9 cellular contexts compared by ENCODE assay signal in genomic region chr1:156805766-156806511, GRCh38. TPM values are rescaled to one million over a fixed set of nuclear protein-coding genes. Genes with fewer than 3 reads are reported as not detected.
DNase-seq lines count a peak whose midpoint lies in the region; TF ChIP-seq lines count a peak whose summit lies in the region.
"Had no signal": no experiment of that assay in that cellular context is flagged by ENCODE, and none has a peak within 500 bp of the region (broad histone marks: within the 10 kb centered on the region; RNA-seq: fewer than 3 reads in every experiment).

No MANE protein-coding gene starts in this region.

- TF ChIP-seq CTCF in fibroblast of the aortic adventitia (IDR thresholded peaks at IDR 0.05; ENCODE audit: insufficient read depth, low read length) (no peak), uterus (IDR thresholded peaks at IDR 0.05) (no peak), CD14-positive monocyte (IDR thresholded peaks at IDR 0.05) (no peak)

- H3K9me3 ChIP-seq in uterus: no peaks in the 10 kb centered on the region
- H3K9me3 ChIP-seq: thoracic aorta had no signal

- intact Hi-C loops in uterus (cut with DNase I; ENCODE audit: low total_unique reads) (no loop called here), CD14-positive monocyte (cut with micrococcal nuclease) (no loop called here)

- no peaks in the 10 kb centered on the region for H3K36me3 ChIP-seq in uterus
- H3K36me3 ChIP-seq: thoracic aorta had no signal

- H3K27me3 Mint-ChIP-seq in activated naive CD4-positive, alpha-beta T cell treated with anti-CD3 and anti-CD28 coated beads, Interleukin-2, amount 50 U/mL, for 24 hours: no peaks in the 10 kb centered on the region
- peaks cover 5 to 6% (median 6%) of the 10 kb centered on the region in 3 donors for H3K27me3 Mint-ChIP-seq in CD14-positive monocyte (ENCODE audit: low read depth in 3 of 3)

- H3K27ac ChIP-seq in uterus (peak overlapping the region; percentile 66 to 84), substantia nigra (ENCODE audit: low read depth, low read length, poor library complexity, severe bottlenecking) (no peak overlapping the region)
- H3K27ac ChIP-seq: thoracic aorta had no signal

- no peak overlapping the region for H3K4me3 Mint-ChIP-seq in activated naive CD4-positive, alpha-beta T cell treated with anti-CD3 and anti-CD28 coated beads, Interleukin-2, amount 50 U/mL, for 24 hours
- no peak overlapping the region for H3K4me3 Mint-ChIP-seq in CD14-positive monocyte

- H3K36me3 Mint-ChIP-seq in activated naive CD4-positive, alpha-beta T cell treated with anti-CD3 and anti-CD28 coated beads, Interleukin-2, amount 50 U/mL, for 24 hours: peaks cover 14% of the 10 kb centered on the region
- peaks cover 11 to 20% of the 10 kb centered on the region in 2 donors for H3K36me3 Mint-ChIP-seq in CD14-positive monocyte

- H3K4me3 ChIP-seq in fibroblast of the aortic adventitia (ENCODE audit: low read depth, low read length) (no peak overlapping the region), uterus (no peak overlapping the region)
- H3K4me3 ChIP-seq: thoracic aorta had no signal

- H3K27me3 ChIP-seq in uterus: no peaks in the 10 kb centered on the region

- peaks cover 29% of the 10 kb centered on the region for H3K4me1 Mint-ChIP-seq in activated naive CD4-positive, alpha-beta T cell treated with anti-CD3 and anti-CD28 coated beads, Interleukin-2, amount 50 U/mL, for 24 hours
- peaks cover 21% of the 10 kb centered on the region for H3K4me1 Mint-ChIP-seq in CD14-positive monocyte

- peaks cover 4 to 20% of the 10 kb centered on the region in 2 donors for H3K4me1 ChIP-seq in uterus

- H3K9me3 Mint-ChIP-seq in activated naive CD4-positive, alpha-beta T cell treated with anti-CD3 and anti-CD28 coated beads, Interleukin-2, amount 50 U/mL, for 24 hours: no peaks in the 10 kb centered on the region
- no peaks in the 10 kb centered on the region for H3K9me3 Mint-ChIP-seq in CD14-positive monocyte

- TF ChIP-seq POLR2A in uterus (IDR thresholded peaks at IDR 0.05): no peak

- DNase-seq in activated naive CD4-positive, alpha-beta T cell treated with anti-CD3 and anti-CD28 coated beads, Interleukin-2, amount 50 U/mL, for 16 hours: no peak
- peak; percentile 96 for DNase-seq in fibroblast of the aortic adventitia (ENCODE audit: low read depth)
- DNase-seq in uterus: peak; percentile 83 to 90
- no peak for DNase-seq in substantia nigra (lab: John Stamatoyannopoulos, UW)
- no peak for DNase-seq in CD14-positive monocyte (ENCODE audit: low spot score)
- DNase-seq: DMS153 had no signal

- peak overlapping the region; percentile 59 for H3K27ac Mint-ChIP-seq in activated naive CD4-positive, alpha-beta T cell treated with anti-CD3 and anti-CD28 coated beads, Interleukin-2, amount 50 U/mL, for 24 hours
- H3K27ac Mint-ChIP-seq in CD14-positive monocyte: peak overlapping the region in 1 of 7 donors; percentile 63

RNA-seq across cellular contexts. Expression of gene SH2D2A, which starts 10.7 kb away (rescaled TPM):
- total RNA-seq in fibroblast of the aortic adventitia (ENCODE audit: low replicate concordance) (not detected in 2 replicates), uterus (1 to 10 TPM in 1 of 4 donors, not detected in 3; 6.0 TPM)
- polyA plus RNA-seq in CD14-positive monocyte: under 1 TPM; 0.17 to 0.20 TPM

RNA-seq across cellular contexts. Expression of gene PRCC, which starts 38.6 kb away (rescaled TPM):
- total RNA-seq in fibroblast of the aortic adventitia (ENCODE audit: low replicate concordance) (28.3 and 33.8 TPM in 2 replicates), uterus (10 to 100 TPM; 22.7 to 71.9 (median 29.1) TPM)
- 10 to 100 TPM; 26.7 to 29.6 TPM for polyA plus RNA-seq in CD14-positive monocyte

RNA-seq across cellular contexts. Expression of gene INSRR, which starts 53.0 kb away (rescaled TPM):
- total RNA-seq in fibroblast of the aortic adventitia (ENCODE audit: low replicate concordance) (0.08 TPM in 1 of 2 replicates, not detected in the other), uterus (1 to 10 TPM in 1 of 4 donors, not detected in 3; 1.2 TPM)
- not detected for polyA plus RNA-seq in CD14-positive monocyte
- total RNA-seq: mononuclear cell, thoracic aorta had no signal

RNA-seq across cellular contexts. Expression of gene HDGF, which starts 54.5 kb away (rescaled TPM):
- total RNA-seq in fibroblast of the aortic adventitia (ENCODE audit: low replicate concordance) (146 and 299 TPM in 2 replicates), uterus (100 to 1,000 TPM in 2 of 4 donors, 10 to 100 TPM in 2; 41.2 to 150 (median 73.7) TPM)
- 10 to 100 TPM; 23.9 to 49.9 TPM for polyA plus RNA-seq in CD14-positive monocyte

RNA-seq across cellular contexts. Expression of gene NTRK1, which starts 54.7 kb away (rescaled TPM):
- total RNA-seq in fibroblast of the aortic adventitia (ENCODE audit: low replicate concordance): 0.09 TPM in 1 of 2 replicates, not detected in the other
- total RNA-seq in uterus: 10 to 100 TPM in 1 of 4 donors, 1 to 10 TPM in 1, under 1 TPM in 2; 0.35 to 19.2 (median 3.6) TPM
- polyA plus RNA-seq in CD14-positive monocyte: not detected

Comparison
In these comparisons a context has a peak if more than half of its experiments do, and no peak if none do; other contexts are left out.
1. DNase-seq: peak in fibroblast of the aortic adventitia (single experiment) and uterus (2 of 2); none in activated naive CD4-positive, alpha-beta T cell treated with anti-CD3 and anti-CD28 coated beads, Interleukin-2, amount 50 U/mL, for 16 hours (single experiment), substantia nigra (0 of 49) and CD14-positive monocyte (single experiment).